In genomic region chr17:66904760-66905637, GRCh38 we compare ENCODE assay signal across 8 cellular contexts. TPM values are rescaled to one million over a fixed set of nuclear protein-coding genes. Genes with fewer than 3 reads are reported as not detected.
DNase-seq lines count a peak whose midpoint lies in the region; ATAC-seq, FAIRE-seq and TF ChIP-seq lines count a peak whose summit lies in the region.

No MANE protein-coding gene starts in this region.

- intact Hi-C loops in Right ventricle myocardium inferior (cut with DNase I), result loop anchor here (5.0 kb wide), 1 partner anchor 168 kb away; no protein-coding TSS in a partner anchor

- no peak overlapping the region for H3K4me3 ChIP-seq in RWPE2 (ENCODE audit: severe bottlenecking)
- no peak overlapping the region for H3K4me3 ChIP-seq in skeletal muscle cell (ENCODE audit: low read depth, low read length)

- no peaks in the 10 kb centered on the region for H3K27me3 ChIP-seq in RWPE2 (ENCODE audit: insufficient read depth, poor library complexity, severe bottlenecking)

- no peak for TF ChIP-seq CTCF in RWPE2 (IDR thresholded peaks at IDR 0.05; ENCODE audit: poor library complexity, severe bottlenecking)

- peaks cover 27% of the 10 kb centered on the region for H3K4me1 ChIP-seq in RWPE2 (ENCODE audit: insufficient read depth, poor library complexity, severe bottlenecking)

- FAIRE-seq in HTR-8/SVneo (lab: Jason Lieb, UNC), result peak; percentile 74

- peak; percentile 77 for ATAC-seq in RWPE2 (ENCODE audit: low read depth)
- peak; percentile 67 for ATAC-seq in Right ventricle myocardium inferior

- no peaks in the 10 kb centered on the region for H3K36me3 ChIP-seq in RWPE2 (ENCODE audit: low read depth)

- peak overlapping the region; percentile 80 for H3K27ac ChIP-seq in RWPE2 (ENCODE audit: poor library complexity, severe bottlenecking)

- no peaks in the 10 kb centered on the region for H3K9me3 ChIP-seq in RWPE2 (ENCODE audit: severe bottlenecking)

- DNase-seq in HTR-8/SVneo (ENCODE audit: insufficient read length, low spot score), result peak; percentile 75
- DNase-seq in RWPE2 (ENCODE audit: low spot score), result no peak
- DNase-seq in Right ventricle myocardium inferior (ENCODE audit: missing footprints), result no peak
- DNase-seq in skeletal muscle cell (ENCODE audit: low read depth), result peak; percentile 22
- DNase-seq in stimulated activated naive CD4-positive, alpha-beta T cell treated with Interleukin-2 at 50 U/mL for 16 hours (lab: John Stamatoyannopoulos, UW), result no peak
- DNase-seq in AML-193 (lab: John Stamatoyannopoulos, UW), result no peak
- no peak for DNase-seq in NCI-H1930 (lab: John Stamatoyannopoulos, UW)
- no peak for DNase-seq in activated T-cell treated with anti-CD3 and anti-CD28 coated beads for 4 hours

RNA-seq across cellular contexts. Expression of gene CACNG4, which starts 59.5 kb away (rescaled TPM):
- not detected for total RNA-seq in Right ventricle myocardium inferior

Comparison
In these comparisons a context has a peak if more than half of its experiments do, and no peak if none do; other contexts are left out.
1. DNase-seq: peak in HTR-8/SVneo (single experiment) and skeletal muscle cell (single experiment); none in RWPE2 (single experiment), Right ventricle myocardium inferior (single experiment), stimulated activated naive CD4-positive, alpha-beta T cell treated with Interleukin-2 at 50 U/mL for 16 hours (single experiment), AML-193 (0 of 2), NCI-H1930 (0 of 2) and activated T-cell treated with anti-CD3 and anti-CD28 coated beads for 4 hours (single experiment).